ENCODE assay signal across 1 cellular context in genomic region chr3:42847731-42848130, GRCh38.
A peak's percentile ranks its signal among the peaks of the same experiment; 100 is the strongest.
TF ChIP-seq lines count a peak whose summit lies in the region.

No MANE protein-coding gene starts in this region.

TF ChIP-seq in HepG2, 621 proteins besides CTCF, POLR2A, EP300 and RAD21:
- TF ChIP-seq AKAP8 (CRISPR knock-in tag; IDR thresholded peaks at IDR 0.05), result no peak
- 0 out of 2 replicates have a peak, but pooled peaks have one; percentile 12 for TF ChIP-seq SIX4 (CRISPR knock-in tag; IDR thresholded peaks at IDR 0.05)
- peak; percentile 75 for TF ChIP-seq TEAD3 (CRISPR knock-in tag; optimal IDR thresholded peaks at IDR 0.05; ENCODE audit: borderline replicate concordance)
- TF ChIP-seq CCDC6 (CRISPR knock-in tag; IDR thresholded peaks at IDR 0.05), result 0 out of 2 replicates have a peak, but pooled peaks have one; percentile 8
- TF ChIP-seq ARID5B (CRISPR knock-in tag; IDR thresholded peaks at IDR 0.05), result no peak
- no peak for TF ChIP-seq IKZF1 (IDR thresholded peaks at IDR 0.05)
- 0 out of 2 replicates have a peak, but pooled peaks have one; percentile 46 for TF ChIP-seq NCOA2 (CRISPR knock-in tag; IDR thresholded peaks at IDR 0.05)
- no peak for TF ChIP-seq ZNF768 (CRISPR knock-in tag; IDR thresholded peaks at IDR 0.05)
- TF ChIP-seq ZNF687 (CRISPR knock-in tag; IDR thresholded peaks at IDR 0.05), result peak; percentile 12; the same call in 1 of the 2 replicates
- no peak for TF ChIP-seq TBP (CRISPR knock-in tag; IDR thresholded peaks at IDR 0.05)
- no peak for TF ChIP-seq MTERF4 (CRISPR knock-in tag; IDR thresholded peaks at IDR 0.05)
